ENCODE assay signal across 14 cellular contexts in genomic region chr13:50627111-50627510, GRCh38.
DNase-seq lines count a peak whose midpoint lies in the region; ATAC-seq and TF ChIP-seq lines count a peak whose summit lies in the region.
"Had no signal": no experiment of that assay in that cellular context is flagged by ENCODE, and none has a peak within 500 bp of the region (broad histone marks: within the 10 kb centered on the region; RNA-seq: fewer than 3 reads in every experiment).

No MANE protein-coding gene starts in this region.

- H3K79me2 ChIP-seq in GM23248 (ENCODE audit: insufficient read depth) = no peaks in the 10 kb centered on the region
- H3K79me2 ChIP-seq in osteoblast (ENCODE audit: insufficient read depth, low read length) = no peaks in the 10 kb centered on the region

- intact Hi-C loops in CD14-positive monocyte (cut with micrococcal nuclease) (loop anchor here in 1 of 2 donors (10.0 kb wide), 1 partner anchor 168 kb away; no protein-coding TSS in a partner anchor), psoas muscle (cut with DNase I) (no loop called here)

- H3K27me3 ChIP-seq in GM23248 (replicated peaks; ENCODE audit: insufficient read depth) (no peaks in the 10 kb centered on the region), osteoblast (ENCODE audit: insufficient read depth, low read length) (no peaks in the 10 kb centered on the region), psoas muscle (ENCODE audit: insufficient read depth in 3 of 3, low read length in 2 of 3) (no peaks in the 10 kb centered on the region)
- H3K27me3 ChIP-seq: BLaER1 treated with 17β-estradiol and CSF1 and Interleukin-3, amounts not matched to agents 10 nM and 100 nM had no signal

- H3K4me1 ChIP-seq in GM23248 (ENCODE audit: insufficient read depth) (peaks cover 24% of the 10 kb centered on the region), osteoblast (ENCODE audit: insufficient read depth, low read length) (peaks cover 21% of the 10 kb centered on the region), psoas muscle (no peaks in the 10 kb centered on the region)

- H3K9me2 ChIP-seq in GM23248 (ENCODE audit: insufficient read depth) = no peaks in the 10 kb centered on the region

- H3K27ac ChIP-seq in GM23248 = no peak overlapping the region
- peak overlapping the region; percentile 72 for H3K27ac ChIP-seq in osteoblast (ENCODE audit: low read depth, low read length)
- no peak overlapping the region for H3K27ac ChIP-seq in psoas muscle

- peak overlapping the region in 4 of 7 donors; percentile 11 to 80 (median 20) for H3K27ac Mint-ChIP-seq in CD14-positive monocyte
- H3K27ac Mint-ChIP-seq: CD8-positive, alpha-beta memory T cell; H9 had no signal

- H3K9ac ChIP-seq in GM23248 = no peak overlapping the region

- ATAC-seq in psoas muscle = no peak

- H3K4me1 Mint-ChIP-seq in CD14-positive monocyte = peaks cover 34% of the 10 kb centered on the region
- H3K4me1 Mint-ChIP-seq: CD4-positive, CD25-positive, alpha-beta regulatory T cell; CD8-positive, alpha-beta memory T cell; H9 had no signal

- no peak for TF ChIP-seq CTCF in CD14-positive monocyte (IDR thresholded peaks at IDR 0.05)
- no peak for TF ChIP-seq CTCF in fibroblast of pulmonary artery (IDR thresholded peaks at IDR 0.05; ENCODE audit: low read length, missing control alignments)
- TF ChIP-seq CTCF in osteoblast (IDR thresholded peaks at IDR 0.05; ENCODE audit: extremely low read depth, low read depth, low read length) = no peak
- no peak for TF ChIP-seq CTCF in psoas muscle (IDR thresholded peaks at IDR 0.05)

- H3K36me3 ChIP-seq in GM23248 (ENCODE audit: low read depth) = no peaks in the 10 kb centered on the region
- H3K36me3 ChIP-seq in osteoblast (ENCODE audit: insufficient read depth, low read length) = no peaks in the 10 kb centered on the region
- H3K36me3 ChIP-seq in psoas muscle (ENCODE audit: insufficient read depth in 1 of 2, low read depth in 1 of 2) = no peaks in the 10 kb centered on the region
- H3K36me3 ChIP-seq: BLaER1 treated with 17β-estradiol and CSF1 and Interleukin-3, amounts not matched to agents 10 nM and 100 nM had no signal

- peaks cover 0 to 5% (median 3%) of the 10 kb centered on the region in 7 donors for H3K9me3 Mint-ChIP-seq in CD14-positive monocyte
- H3K9me3 Mint-ChIP-seq: H9 had no signal

- peaks cover 26% of the 10 kb centered on the region for H3F3A ChIP-seq in GM23248 (ENCODE audit: insufficient read depth)

- no peaks in the 10 kb centered on the region for H3K9me3 ChIP-seq in GM23248 (ENCODE audit: low read depth)
- H3K9me3 ChIP-seq in osteoblast (ENCODE audit: low read depth, low read length) = no peaks in the 10 kb centered on the region
- no peaks in the 10 kb centered on the region for H3K9me3 ChIP-seq in psoas muscle

- H4K20me1 ChIP-seq in GM23248 (ENCODE audit: insufficient read depth) (no peaks in the 10 kb centered on the region), osteoblast (ENCODE audit: insufficient read depth, low read length) (no peaks in the 10 kb centered on the region)
- H4K20me1 ChIP-seq: BLaER1 treated with 17β-estradiol and CSF1 and Interleukin-3, amounts not matched to agents 10 nM and 100 nM had no signal

- H2AFZ ChIP-seq in GM23248 = peak overlapping the region; percentile 27; the same call in 1 of the 2 replicates
- H2AFZ ChIP-seq in osteoblast (ENCODE audit: low read length) = no peak overlapping the region

- 83 to 100% methylated on average over 1 of the region's 1 CpG for WGBS in GM23248 (ENCODE audit: low coverage in 1 of 2, low lambda C conversion rate in 2 of 2, missing lambda C conversion rate in 2 of 2), 2 experiments
- WGBS in psoas muscle, 3 donors = 90 to 97% (median 93%) methylated on average over 1 of the region's 1 CpG

- no peak overlapping the region for H3K4me3 ChIP-seq in GM23248
- H3K4me3 ChIP-seq in fibroblast of pulmonary artery (replicated peaks; ENCODE audit: low read depth, low read length) = no peak overlapping the region
- no peak overlapping the region for H3K4me3 ChIP-seq in osteoblast (ENCODE audit: insufficient read depth, low read length)
- H3K4me3 ChIP-seq in psoas muscle = no peak overlapping the region
- H3K4me3 ChIP-seq: BLaER1 treated with 17β-estradiol and CSF1 and Interleukin-3, amounts not matched to agents 10 nM and 100 nM had no signal

- H3K36me3 Mint-ChIP-seq in CD14-positive monocyte = peaks cover 2 to 3% of the 10 kb centered on the region in 2 donors
- H3K36me3 Mint-ChIP-seq: CD4-positive, CD25-positive, alpha-beta regulatory T cell had no signal

- no peak overlapping the region for H3K4me3 Mint-ChIP-seq in CD14-positive monocyte
- H3K4me3 Mint-ChIP-seq: B cell; CD4-positive, CD25-positive, alpha-beta regulatory T cell; CD8-positive, alpha-beta memory T cell; H9 had no signal

- in situ Hi-C loops in GM23248 (cut with MboI) = no loop called here

- no peak overlapping the region for H3K4me2 ChIP-seq in GM23248 (ENCODE audit: unreplicated experiment)
- H3K4me2 ChIP-seq in osteoblast (ENCODE audit: insufficient read depth, low read length) = no peak overlapping the region

- H3K27me3 Mint-ChIP-seq in CD14-positive monocyte (ENCODE audit: low read depth in 3 of 3) = no peaks in the 10 kb centered on the region
- H3K27me3 Mint-ChIP-seq: B cell had no signal

- DNase-seq in CD14-positive monocyte (ENCODE audit: low spot score) (no peak), GM23248 (no peak), fibroblast of pulmonary artery (ENCODE audit: low read depth) (peak; percentile 42), osteoblast (ENCODE audit: insufficient read length, low spot score, missing footprints) (no peak), psoas muscle (no peak)
- DNase-seq in central memory CD4-positive, alpha-beta T cell = no peak
- DNase-seq: CD4-positive, CD25-positive, alpha-beta regulatory T cell; CD8-positive, alpha-beta memory T cell; COR-L47; DMS 273 treated with DMSO at 0.1 percent for 48 hours; GDM1; H9 had no signal
